ENCODE assay signal across 18 cellular contexts in genomic region chr9:114803459-114803858, GRCh38. TPM values are rescaled to one million over a fixed set of nuclear protein-coding genes. Genes with fewer than 3 reads are reported as not detected.
DNase-seq lines count a peak whose midpoint lies in the region; ATAC-seq, FAIRE-seq and TF ChIP-seq lines count a peak whose summit lies in the region.
"Had no signal": no experiment of that assay in that cellular context is flagged by ENCODE, and none has a peak within 500 bp of the region (broad histone marks: within the 10 kb centered on the region; RNA-seq: fewer than 3 reads in every experiment).

No MANE protein-coding gene starts in this region.

- H3K9me1 ChIP-seq in endothelial cell of umbilical vein (replicated peaks; ENCODE audit: control insufficient read depth, extremely low read depth, insufficient read depth, low read length), result no peaks in the 10 kb centered on the region

- no peak for ATAC-seq in GM18867 (IDR thresholded peaks at IDR 0.05; ENCODE audit: unreplicated experiment)
- ATAC-seq in HG02623 (IDR thresholded peaks at IDR 0.05; ENCODE audit: unreplicated experiment), result no peak
- ATAC-seq: SK-N-SH treated with all-trans-retinoic acid at 6 μM for 48 hours had no signal

- no peak for FAIRE-seq in endothelial cell of umbilical vein (lab: Jason Lieb, UNC)

- H3K9me3 ChIP-seq in AG04450 (ENCODE audit: control insufficient read depth, insufficient read depth, low read length) (no peaks in the 10 kb centered on the region), endothelial cell of umbilical vein (replicated peaks; ENCODE audit: control insufficient read depth, insufficient read depth, low read length) (no peaks in the 10 kb centered on the region)

- H3K9me3 Mint-ChIP-seq in osteocyte (ENCODE audit: unreplicated experiment), result no peaks in the 10 kb centered on the region
- H3K9me3 Mint-ChIP-seq: activated naive CD4-positive, alpha-beta T cell treated with anti-CD3 and anti-CD28 coated beads, Interleukin-2, amount 50 U/mL, for 24 hours; activated T-cell treated with anti-CD3 and anti-CD28 coated beads, Interleukin-2, amount 50 U/mL, for 24 hours; memory B cell; nephron progenitor cell had no signal

- H3K27me3 ChIP-seq in AG04450 (ENCODE audit: control insufficient read depth, insufficient read depth, low read length) (no peaks in the 10 kb centered on the region), H7 (ENCODE audit: control insufficient read depth, insufficient read depth, low read length) (no peaks in the 10 kb centered on the region; the same call in 1 of the 2 replicates), endothelial cell of umbilical vein (ENCODE audit: control insufficient read depth in 2 of 2, insufficient read depth in 2 of 2, low read length in 2 of 2) (no peaks in the 10 kb centered on the region)

- H3K27ac Mint-ChIP-seq in osteocyte (ENCODE audit: unreplicated experiment), result peak overlapping the region; percentile 78
- H3K27ac Mint-ChIP-seq: activated T-cell treated with anti-CD3 and anti-CD28 coated beads, Interleukin-2, amount 50 U/mL, for 24 hours; memory B cell had no signal

- H3K4me1 Mint-ChIP-seq in osteocyte (ENCODE audit: unreplicated experiment), result peaks cover 47% of the 10 kb centered on the region

- H3K36me3 Mint-ChIP-seq in osteocyte (ENCODE audit: unreplicated experiment), result no peaks in the 10 kb centered on the region
- H3K36me3 Mint-ChIP-seq: activated naive CD4-positive, alpha-beta T cell treated with anti-CD3 and anti-CD28 coated beads, Interleukin-2, amount 50 U/mL, for 24 hours; memory B cell had no signal

- H2AFZ ChIP-seq in endothelial cell of umbilical vein (ENCODE audit: low read depth, low read length), result no peak overlapping the region

- no peaks in the 10 kb centered on the region for H3K79me2 ChIP-seq in endothelial cell of umbilical vein (ENCODE audit: control insufficient read depth, insufficient read depth, low read length)

- no peaks in the 10 kb centered on the region for H4K20me1 ChIP-seq in endothelial cell of umbilical vein (replicated peaks; ENCODE audit: control insufficient read depth, extremely low read depth, insufficient read depth, low read length)

- H3K4me3 ChIP-seq in AG04450 (ENCODE audit: low read depth, low read length), result no peak overlapping the region
- no peak overlapping the region for H3K4me3 ChIP-seq in H7 (ENCODE audit: insufficient read depth, low read depth, low read length)
- H3K4me3 ChIP-seq in endothelial cell of umbilical vein (replicated peaks in 1 of 3; ENCODE audit: insufficient read depth in 1 of 3, low read depth in 1 of 3, low read length in 3 of 3), result no peak overlapping the region

- peaks cover 38% of the 10 kb centered on the region for H3K4me1 ChIP-seq in endothelial cell of umbilical vein (ENCODE audit: control insufficient read depth, extremely low read depth, insufficient read depth, low read length)

- TF ChIP-seq POLR2A in endothelial cell of umbilical vein (IDR thresholded peaks at IDR 0.05; ENCODE audit: low read depth, low read length), result no peak

- H3K27ac ChIP-seq in AG04450 (ENCODE audit: low read depth, low read length) (peak overlapping the region; percentile 22), endothelial cell of umbilical vein (ENCODE audit: insufficient read depth, low read depth, low read length) (peak overlapping the region; percentile 64)

- H3K9ac ChIP-seq in endothelial cell of umbilical vein (replicated peaks; ENCODE audit: extremely low read depth, insufficient read depth, low read length), result no peak overlapping the region

- H3K27me3 Mint-ChIP-seq in osteocyte (ENCODE audit: unreplicated experiment), result peaks cover 3% of the 10 kb centered on the region
- H3K27me3 Mint-ChIP-seq: activated naive CD4-positive, alpha-beta T cell treated with anti-CD3 and anti-CD28 coated beads, Interleukin-2, amount 50 U/mL, for 24 hours; activated T-cell treated with anti-CD3 and anti-CD28 coated beads, Interleukin-2, amount 50 U/mL, for 24 hours had no signal

- CTCF ChIA-PET in AG04450 (lab: Charles Lee) (no interaction called here), endothelial cell of umbilical vein (lab: Charles Lee) (interaction anchor here (0.8 to 4.6 kb wide), 5 partner anchors 13 to 107 kb away, joined by 3 to 33 read pairs (median 4); no protein-coding TSS in a partner anchor), HEK293T (lab: Yijun Ruan, JAX) (interaction anchor here (0.5 kb wide), 1 partner anchor 105 kb away, joined by 3 read pairs; no protein-coding TSS in a partner anchor)

- TF ChIP-seq CTCF in AG04450 (IDR thresholded peaks at IDR 0.05; ENCODE audit: low read depth, low read length), result no peak
- TF ChIP-seq CTCF in endothelial cell of umbilical vein (IDR thresholded peaks at IDR 0.05; ENCODE audit: extremely low read depth in 1 of 2, insufficient read depth in 1 of 2, low read depth in 1 of 2, low read length in 2 of 2), result no peak
- no peak for TF ChIP-seq CTCF in osteocyte (IDR thresholded peaks at IDR 0.05)

- POLR2A ChIA-PET in AG04450 (lab: Yijun Ruan, JAX) (interaction anchor here (1.2 kb wide), 1 partner anchor 49 kb away, joined by 5 read pairs; no protein-coding TSS in a partner anchor), endothelial cell of umbilical vein (lab: Charles Lee) (no interaction called here), HEK293T (lab: Yijun Ruan, JAX) (no interaction called here)

- BruUV-seq in endothelial cell of umbilical vein (replicated peaks; lab: Mats Ljungman, UMichigan), result no TSS peak

- no peak overlapping the region for H3K4me3 Mint-ChIP-seq in osteocyte (ENCODE audit: unreplicated experiment)
- H3K4me3 Mint-ChIP-seq: activated naive CD4-positive, alpha-beta T cell treated with anti-CD3 and anti-CD28 coated beads, Interleukin-2, amount 50 U/mL, for 24 hours; activated T-cell treated with anti-CD3 and anti-CD28 coated beads, Interleukin-2, amount 50 U/mL, for 24 hours; memory B cell; nephron progenitor cell had no signal

- peak overlapping the region; percentile 83 for H3K4me2 ChIP-seq in endothelial cell of umbilical vein (ENCODE audit: insufficient read depth, low read length)

- DNase-seq in AG04450 (ENCODE audit: low read depth, low spot score), result no peak
- DNase-seq in H7, result peak; percentile 11
- DNase-seq in endothelial cell of umbilical vein (ENCODE audit: low read depth, low spot score), result no peak
- DNase-seq in osteocyte (ENCODE audit: extremely low spot score, unreplicated experiment), result no peak
- no peak for DNase-seq in HEK293T (ENCODE audit: extremely low spot score)
- DNase-seq: activated CD4-positive, alpha-beta T cell treated with anti-CD3 and anti-CD28 coated beads, Interleukin-2, amount 50 U/mL, for 48 hours; activated T-cell treated with anti-CD3 and anti-CD28 coated beads, Interleukin-2, amount 50 U/mL, for 24 hours; AML-193; NCI-H1105 treated with DMSO at 0.1 percent for 48 hours; NCI-H2171 treated with DMSO at 0.1 percent for 48 hours; NCI-H748 treated with DMSO at 0.1 percent for 48 hours; nephron progenitor cell; substantia nigra had no signal

- H3K36me3 ChIP-seq in H7 (replicated peaks; ENCODE audit: control insufficient read depth, insufficient read depth, low read length) (no peaks in the 10 kb centered on the region), endothelial cell of umbilical vein (ENCODE audit: control insufficient read depth in 2 of 2, extremely low read depth in 1 of 2, insufficient read depth in 2 of 2, low read length in 2 of 2) (no peaks in the 10 kb centered on the region)

- dilution Hi-C loops in endothelial cell of umbilical vein (cut with MboI; ENCODE audit: extremely low pct_ligation_motif_present, low sequenced_read_pairs), result no loop called here

- intact Hi-C loops in endothelial cell of umbilical vein (cut with micrococcal nuclease), result no loop called here

TF ChIP-seq in endothelial cell of umbilical vein, 7 proteins besides CTCF, POLR2A, EP300 and RAD21 (continues in another document):
- TF ChIP-seq FOS (IDR thresholded peaks at IDR 0.05; ENCODE audit: borderline replicate concordance, insufficient read depth, low read length), result no peak
- TF ChIP-seq MAX (IDR thresholded peaks at IDR 0.05; ENCODE audit: insufficient read depth, insufficient read length), result no peak
- TF ChIP-seq GATA2 (IDR thresholded peaks at IDR 0.05; ENCODE audit: insufficient read depth, insufficient read length, low read depth, low read length), result no peak
- no peak for TF ChIP-seq MYC (IDR thresholded peaks at IDR 0.05; ENCODE audit: low read depth, low read length)
- TF ChIP-seq POLR2AphosphoS5 (IDR thresholded peaks at IDR 0.05; ENCODE audit: insufficient read depth, low read depth, low read length), result no peak
- no peak for TF ChIP-seq JUN (IDR thresholded peaks at IDR 0.05; ENCODE audit: borderline replicate concordance, insufficient read depth, insufficient read length, low read depth)

TF ChIP-seq in HEK293T, 16 proteins besides CTCF, POLR2A, EP300 and RAD21 (continues in another document):
- TF ChIP-seq CTBP1 (IDR thresholded peaks at IDR 0.05; ENCODE audit: borderline replicate concordance), result no peak
- TF ChIP-seq LEF1 (IDR thresholded peaks at IDR 0.05; ENCODE audit: borderline replicate concordance), result no peak
- TF ChIP-seq NFRKB (IDR thresholded peaks at IDR 0.05), result no peak
- TF ChIP-seq SUZ12 (IDR thresholded peaks at IDR 0.05), result no peak
- no peak for TF ChIP-seq ZNF384 (IDR thresholded peaks at IDR 0.05)
- no peak for TF ChIP-seq FOXA1 (IDR thresholded peaks at IDR 0.05)
- no peak for TF ChIP-seq FOXM1 (IDR thresholded peaks at IDR 0.05; ENCODE audit: borderline replicate concordance)
- TF ChIP-seq PKNOX1 (IDR thresholded peaks at IDR 0.05), result no peak

RNA-seq across cellular contexts. Expression of gene TNFSF15, which starts 2.4 kb away (rescaled TPM):
- polyA plus RNA-seq in AG04450 (2011; rRNA removed) (2.6 and 2.8 TPM in 2 replicates), endothelial cell of umbilical vein (7.3 and 8.4 TPM in 2 replicates)
- 2.5 and 2.7 TPM in 2 replicates for polyA minus RNA-seq in AG04450 (2011; rRNA and poly(A)+ RNA removed)
- total RNA-seq in H7 (2014; rRNA removed; shearing (Covaris generic)), result not detected in 2 replicates
- total RNA-seq in endothelial cell of umbilical vein (13.6 and 14.3 TPM in 2 replicates), osteocyte (0.56 and 0.73 TPM in 2 replicates)
- 6.1 and 7.4 TPM in 2 replicates for polyA plus RNA-seq in endothelial cell of umbilical vein (2011; cell fraction: cytosol; rRNA removed)
- polyA plus RNA-seq in endothelial cell of umbilical vein (2011; cell fraction: nucleus; rRNA removed), result 19.5 and 23.9 TPM in 2 replicates
- 25.3 and 36.9 TPM in 2 replicates for polyA plus RNA-seq in endothelial cell of umbilical vein (2012)
- polyA minus RNA-seq in endothelial cell of umbilical vein, result 16.4 and 19.0 TPM in 2 replicates
- not detected for polyA minus RNA-seq in endothelial cell of umbilical vein (2011; cell fraction: cytosol; rRNA and poly(A)+ RNA removed)
- polyA minus RNA-seq in endothelial cell of umbilical vein (2011; cell fraction: nucleus; rRNA and poly(A)+ RNA removed), result 20.4 and 25.1 TPM in 2 replicates
